ENCODE assay signal across 9 cellular contexts in the genomic region with DNA sequence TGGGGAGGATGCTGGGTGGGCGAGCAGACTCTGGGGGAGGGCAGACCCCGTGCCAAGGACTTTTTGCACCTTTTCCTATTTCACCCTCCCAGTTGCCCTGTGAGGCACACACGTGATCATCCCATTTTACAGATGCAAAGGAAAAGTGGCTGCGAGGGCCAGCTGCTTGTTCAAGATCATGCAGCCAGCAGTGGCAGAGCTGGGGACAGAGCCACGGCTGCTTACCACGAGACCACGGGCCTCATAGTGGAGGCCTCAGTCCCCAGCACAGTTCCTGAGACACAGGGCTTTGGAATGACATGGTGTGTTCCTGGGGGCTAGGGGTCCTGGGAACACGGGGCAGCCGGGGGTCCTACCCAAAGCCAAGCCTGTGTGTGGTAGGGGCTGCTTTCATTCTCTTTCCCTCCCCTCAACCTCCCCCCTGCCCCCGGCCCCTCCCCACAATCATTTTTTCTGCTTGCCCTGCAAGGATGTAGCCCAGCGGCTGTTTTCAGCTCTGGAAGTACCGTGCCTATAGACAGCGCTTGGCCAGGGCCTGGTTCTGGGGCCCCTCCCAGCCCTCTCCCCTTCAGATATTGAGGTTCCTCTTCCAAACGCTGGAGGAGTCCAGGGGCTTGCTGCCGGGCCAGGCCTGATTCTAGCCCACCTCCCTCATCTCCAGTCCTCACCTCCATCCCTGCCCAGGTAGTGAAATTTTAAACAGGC. TPM values are rescaled to one million over a fixed set of nuclear protein-coding genes. Genes with fewer than 3 reads are reported as not detected.
DNase-seq lines count a peak whose midpoint lies in the region; ATAC-seq and TF ChIP-seq lines count a peak whose summit lies in the region.
"Had no signal": no experiment of that assay in that cellular context is flagged by ENCODE, and none has a peak within 500 bp of the region (broad histone marks: within the 10 kb centered on the region; RNA-seq: fewer than 3 reads in every experiment).

No MANE protein-coding gene starts in this region.

- TF ChIP-seq EP300 in SK-N-SH (IDR thresholded peaks at IDR 0.05; ENCODE audit: borderline replicate concordance in 1 of 2, low read depth in 1 of 2, low read length in 1 of 2): no peak

- H3K27ac ChIP-seq in SK-N-SH (ENCODE audit: low read depth in 2 of 2, low read length in 1 of 2): no peak overlapping the region
- H3K27ac ChIP-seq in effector memory CD4-positive, alpha-beta T cell (ENCODE audit: insufficient read depth, low read length, poor library complexity, severe bottlenecking): peak overlapping the region; percentile 58
- H3K27ac ChIP-seq in smooth muscle cell (ENCODE audit: low read depth): no peak overlapping the region

- H3K9me3 Mint-ChIP-seq in mesothelial cell of epicardium: peaks cover 7% of the 10 kb centered on the region

- CTCF ChIA-PET in SK-N-SH (lab: Yijun Ruan, JAX): interaction anchor here (0.6 kb wide), 1 partner anchor 31 kb away, joined by 3 read pairs; no protein-coding TSS in a partner anchor

- TF ChIP-seq RAD21 in SK-N-SH (IDR thresholded peaks at IDR 0.05; ENCODE audit: low read length): no peak

- TF ChIP-seq CTCF in SK-N-SH (IDR thresholded peaks at IDR 0.05): no peak
- TF ChIP-seq CTCF in smooth muscle cell (IDR thresholded peaks at IDR 0.05; ENCODE audit: borderline replicate concordance, insufficient read depth, poor library complexity, severe bottlenecking): no peak
- TF ChIP-seq CTCF in mesothelial cell of epicardium (IDR thresholded peaks at IDR 0.05; ENCODE audit: unreplicated experiment): no peak

- no peaks in the 10 kb centered on the region for H4K20me1 ChIP-seq in SK-N-SH (ENCODE audit: insufficient read depth)
- no peaks in the 10 kb centered on the region for H4K20me1 ChIP-seq in smooth muscle cell (ENCODE audit: low read depth)

- H3K9me3 ChIP-seq in SK-N-SH (no peaks in the 10 kb centered on the region), smooth muscle cell (replicated peaks; ENCODE audit: low read depth) (no peaks in the 10 kb centered on the region)
- H3K9me3 ChIP-seq in effector memory CD4-positive, alpha-beta T cell (ENCODE audit: control insufficient read depth, low read length): no peaks in the 10 kb centered on the region
- H3K9me3 ChIP-seq: ovary had no signal

- H3K27me3 ChIP-seq in SK-N-SH (ENCODE audit: insufficient read depth) (no peaks in the 10 kb centered on the region), smooth muscle cell (ENCODE audit: low read depth) (no peaks in the 10 kb centered on the region)
- no peaks in the 10 kb centered on the region for H3K27me3 ChIP-seq in effector memory CD4-positive, alpha-beta T cell (replicated peaks; ENCODE audit: control insufficient read depth, insufficient read depth, low read length, poor library complexity, severe bottlenecking)
- H3K27me3 ChIP-seq: ovary had no signal

- H3K36me3 ChIP-seq in SK-N-SH (replicated peaks in 1 of 2; ENCODE audit: control insufficient read depth in 1 of 2, insufficient read depth in 2 of 2, low read length in 1 of 2) (no peaks in the 10 kb centered on the region), smooth muscle cell (ENCODE audit: low read depth) (no peaks in the 10 kb centered on the region)
- no peaks in the 10 kb centered on the region for H3K36me3 ChIP-seq in effector memory CD4-positive, alpha-beta T cell (ENCODE audit: control insufficient read depth, insufficient read depth, low read length)
- H3K36me3 ChIP-seq: ovary had no signal

- POLR2A ChIA-PET in SK-N-SH (lab: Yijun Ruan, JAX): no interaction called here

- H3K9me2 ChIP-seq in SK-N-SH: no peaks in the 10 kb centered on the region

- H3K79me2 ChIP-seq in SK-N-SH (ENCODE audit: insufficient read depth) (no peaks in the 10 kb centered on the region), smooth muscle cell (ENCODE audit: low read depth) (no peaks in the 10 kb centered on the region)

- no peak for ATAC-seq in GM21390 (IDR thresholded peaks at IDR 0.05; ENCODE audit: unreplicated experiment)

- peaks cover 13% of the 10 kb centered on the region for H3K4me1 Mint-ChIP-seq in mesothelial cell of epicardium

- H3K4me1 ChIP-seq in SK-N-SH (ENCODE audit: control insufficient read depth in 1 of 2, insufficient read depth in 2 of 2, low read depth in 1 of 2, low read length in 1 of 2) (0 out of 4 replicates have a peak, but pooled peaks cover 0 to 5% of the 10 kb centered on the region in 2 experiments), smooth muscle cell (ENCODE audit: low read depth) (peaks cover 9% of the 10 kb centered on the region)
- H3K4me1 ChIP-seq in effector memory CD4-positive, alpha-beta T cell (ENCODE audit: control insufficient read depth, insufficient read depth, low read length, poor library complexity, severe bottlenecking): peaks cover 33% of the 10 kb centered on the region

- H3F3A ChIP-seq in SK-N-SH (replicated peaks; ENCODE audit: insufficient read depth) (no peaks in the 10 kb centered on the region), smooth muscle cell (ENCODE audit: low read depth) (peaks cover 8% of the 10 kb centered on the region)

- H3K4me3 Mint-ChIP-seq in mesothelial cell of epicardium: no peak overlapping the region

- H3K36me3 Mint-ChIP-seq in mesothelial cell of epicardium: no peaks in the 10 kb centered on the region

- H2AFZ ChIP-seq in SK-N-SH (ENCODE audit: low read depth) (peak overlapping the region; percentile 88; the same call in 1 of the 2 replicates), smooth muscle cell (ENCODE audit: low read depth) (peak overlapping the region; percentile 13)

- H3K4me2 ChIP-seq in SK-N-SH (peak overlapping the region; percentile 71), smooth muscle cell (peak overlapping the region; percentile 74)

- WGBS in SK-N-SH (ENCODE audit: low lambda C conversion rate): 79% methylated on average over 13 of the region's 15 CpGs
- 73% methylated on average over 12 of the region's 15 CpGs for WGBS in smooth muscle cell (ENCODE audit: low lambda C conversion rate)

- H3K27ac Mint-ChIP-seq in mesothelial cell of epicardium: no peak overlapping the region

- H3K9ac ChIP-seq in SK-N-SH: no peak overlapping the region
- H3K9ac ChIP-seq in smooth muscle cell (ENCODE audit: low read depth): no peak overlapping the region

- H3K4me3 ChIP-seq in SK-N-SH (ENCODE audit: low read depth in 2 of 2, low read length in 1 of 2) (no peak overlapping the region), smooth muscle cell (peak overlapping the region; percentile 11)
- H3K4me3 ChIP-seq in effector memory CD4-positive, alpha-beta T cell (ENCODE audit: insufficient read depth, low read depth, low read length, poor library complexity, severe bottlenecking): peak overlapping the region; percentile 32
- H3K4me3 ChIP-seq: ovary had no signal

- H3K27me3 Mint-ChIP-seq in mesothelial cell of epicardium (ENCODE audit: low read depth): no peaks in the 10 kb centered on the region

- peak; percentile 69 for DNase-seq in activated CD8-positive, alpha-beta memory T cell treated with anti-CD3 and anti-CD28 coated beads for 24 hours
- DNase-seq in activated CD8-positive, alpha-beta memory T cell treated with anti-CD3 and anti-CD28 coated beads, Interleukin-2, amount 50 U/mL, for 4 hours: no peak
- no peak for DNase-seq in SK-N-SH
- no peak for DNase-seq in effector memory CD4-positive, alpha-beta T cell
- no peak for DNase-seq in smooth muscle cell (lab: John Stamatoyannopoulos, UW; ENCODE audit: unreplicated experiment)
- DNase-seq in mesothelial cell of epicardium (ENCODE audit: low spot score in 2 of 2, unreplicated experiment in 2 of 2): no peak
- no peak for DNase-seq in cortex of kidney (lab: John Stamatoyannopoulos, UW)

TF ChIP-seq in SK-N-SH, 30 proteins besides CTCF, POLR2A, EP300 and RAD21 (continues in another document):
- TF ChIP-seq SMC3 (IDR thresholded peaks at IDR 0.05; ENCODE audit: low read depth, low read length) (no peak), TAF1 (IDR thresholded peaks at IDR 0.05; ENCODE audit: borderline replicate concordance, low read depth, low read length) (no peak), JUND (IDR thresholded peaks at IDR 0.05) (no peak), TEAD4 (IDR thresholded peaks at IDR 0.05; ENCODE audit: borderline replicate concordance, insufficient read depth) (no peak), ELF1 (IDR thresholded peaks at IDR 0.05) (no peak), FOSL2 (IDR thresholded peaks at IDR 0.05; ENCODE audit: borderline replicate concordance, low read depth) (no peak), GABPA (IDR thresholded peaks at IDR 0.05; ENCODE audit: low read depth) (no peak), SIN3A (IDR thresholded peaks at IDR 0.05; ENCODE audit: borderline replicate concordance, low read depth, low read length) (no peak), POLR2AphosphoS5 (IDR thresholded peaks at IDR 0.05; ENCODE audit: low read depth, low read length) (no peak)
- TF ChIP-seq, protein P1, sequence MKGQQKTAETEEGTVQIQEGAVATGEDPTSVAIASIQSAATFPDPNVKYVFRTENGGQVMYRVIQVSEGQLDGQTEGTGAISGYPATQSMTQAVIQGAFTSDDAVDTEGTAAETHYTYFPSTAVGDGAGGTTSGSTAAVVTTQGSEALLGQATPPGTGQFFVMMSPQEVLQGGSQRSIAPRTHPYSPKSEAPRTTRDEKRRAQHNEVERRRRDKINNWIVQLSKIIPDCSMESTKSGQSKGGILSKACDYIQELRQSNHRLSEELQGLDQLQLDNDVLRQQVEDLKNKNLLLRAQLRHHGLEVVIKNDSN (IDR thresholded peaks at IDR 0.05; ENCODE audit: borderline replicate concordance, low read depth): no peak

RNA-seq across cellular contexts. Expression of a gene that starts 58.5 kb away (rescaled TPM):
- polyA plus RNA-seq in SK-N-SH (2012; rRNA removed) (8.9 and 16.2 TPM in 2 replicates), smooth muscle cell (31.7 and 38.6 TPM in 2 replicates)
- 6.6 and 9.6 TPM in 2 replicates for polyA plus RNA-seq in SK-N-SH (2012; cell fraction: cytosol; rRNA removed)
- polyA plus RNA-seq in SK-N-SH (2012; cell fraction: nucleus; rRNA removed): 22.0 and 25.7 TPM in 2 replicates
- total RNA-seq in smooth muscle cell (23.0 and 28.3 TPM in 2 replicates), mesothelial cell of epicardium (31.3 to 34.7 TPM (median 31.9 TPM) in 3 replicates)

Comparison
In these comparisons a context has a peak if more than half of its experiments do, and no peak if none do; other contexts are left out.
1. H3K4me3 ChIP-seq: peak in effector memory CD4-positive, alpha-beta T cell (single experiment) and smooth muscle cell (single experiment); none in SK-N-SH (0 of 2).